16 cellular contexts compared by ENCODE assay signal in the genomic region with DNA sequence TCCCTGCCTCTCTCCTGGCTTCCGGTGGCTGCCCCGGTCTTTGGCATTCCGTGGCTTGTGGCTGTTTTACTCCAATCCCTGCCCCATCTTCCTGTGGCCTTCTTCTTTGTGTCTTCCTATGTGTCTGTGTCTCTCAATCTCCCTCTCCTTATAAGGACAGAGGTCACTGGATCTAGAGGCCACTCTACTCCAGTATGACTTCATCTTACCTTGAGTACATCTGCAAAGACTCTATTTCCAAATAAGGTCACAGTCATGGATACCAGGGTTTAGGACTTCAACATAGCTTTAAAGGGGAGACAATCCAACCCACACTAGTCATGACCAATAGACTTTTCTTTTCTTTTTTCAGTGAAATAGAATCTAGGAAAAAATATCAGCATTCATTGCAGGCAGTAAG.
DNase-seq lines count a peak whose midpoint lies in the region; TF ChIP-seq lines count a peak whose summit lies in the region.
"Had no signal": no experiment of that assay in that cellular context is flagged by ENCODE, and none has a peak within 500 bp of the region (broad histone marks: within the 10 kb centered on the region; RNA-seq: fewer than 3 reads in every experiment).

No MANE protein-coding gene starts in this region.

- intact Hi-C loops in mammary epithelial cell (cut with micrococcal nuclease): no loop called here

- H3K18ac ChIP-seq in mesenchymal stem cell (ENCODE audit: low read depth in 1 of 2, low read length in 2 of 2): no peak overlapping the region

- H3K23ac ChIP-seq in mesenchymal stem cell (ENCODE audit: low read length in 2 of 2): no peak overlapping the region

- H3K27ac ChIP-seq in AG04450 (ENCODE audit: low read depth, low read length) (no peak overlapping the region), mesenchymal stem cell (ENCODE audit: low read length, poor library complexity, severe bottlenecking) (no peak overlapping the region), mammary epithelial cell (ENCODE audit: insufficient read depth, low read depth, low read length) (no peak overlapping the region)
- H3K27ac ChIP-seq: PC-9, SK-N-MC had no signal

- H3K79me2 ChIP-seq in mammary epithelial cell (ENCODE audit: insufficient read depth, low read length): no peaks in the 10 kb centered on the region

- POLR2A ChIA-PET in AG04450 (lab: Yijun Ruan, JAX): no interaction called here

- no peak overlapping the region for H2BK12ac ChIP-seq in mesenchymal stem cell (ENCODE audit: low read length in 2 of 2)

- no peak overlapping the region for H2BK120ac ChIP-seq in mesenchymal stem cell (ENCODE audit: low read depth, low read length)

- dilution Hi-C loops in mammary epithelial cell (cut with HindIII; ENCODE audit: low sequenced_read_pairs): no loop called here

- H3K4ac ChIP-seq in mesenchymal stem cell (ENCODE audit: low read depth in 1 of 2, low read length in 2 of 2): no peak overlapping the region

- in situ Hi-C loops in mammary epithelial cell (cut with MboI; ENCODE audit: low sequenced_read_pairs in 2 of 2): no loop called here

- no peak overlapping the region for H2AK5ac ChIP-seq in mesenchymal stem cell (ENCODE audit: low read length, severe bottlenecking)

- H2AFZ ChIP-seq in mesenchymal stem cell (ENCODE audit: low read depth, low read length) (no peak overlapping the region), mammary epithelial cell (ENCODE audit: low read depth, low read length) (no peak overlapping the region)
- H2AFZ ChIP-seq: PC-9 had no signal

- H4K20me1 ChIP-seq in mammary epithelial cell (ENCODE audit: insufficient read depth, low read length): no peaks in the 10 kb centered on the region

- H3K79me1 ChIP-seq in mesenchymal stem cell (replicated peaks; ENCODE audit: low read length, poor library complexity, severe bottlenecking): peaks cover 3% of the 10 kb centered on the region

- no TSS peak for BruUV-seq in mammary epithelial cell (replicated peaks; lab: Mats Ljungman, UMichigan)

- TF ChIP-seq CTCF in AG04450 (IDR thresholded peaks at IDR 0.05; ENCODE audit: low read depth, low read length) (no peak), choroid plexus epithelial cell (conservative IDR thresholded peaks at IDR 0.05; ENCODE audit: low read depth, low read length) (no peak), mammary epithelial cell (conservative IDR thresholded peaks at IDR 0.05 in 1 of 2, IDR thresholded peaks at IDR 0.05 in 1 of 2; ENCODE audit: extremely low read depth in 1 of 2, insufficient read depth in 1 of 2, low read depth in 1 of 2, low read length in 2 of 2) (no peak)

- H4K8ac ChIP-seq in mesenchymal stem cell (ENCODE audit: low read length): no peak overlapping the region

- WGBS in mesenchymal stem cell: 91% methylated on average over 3 of the region's 3 CpGs
- whole genome bisulfite sequencing in mammary epithelial cell (ENCODE audit: low coverage, missing lambda C conversion rate): 100% methylated on average over 3 of the region's 3 CpGs

- no peaks in the 10 kb centered on the region; the same call in 1 of the 2 replicates for H3K9me3 ChIP-seq in AG04450 (ENCODE audit: control insufficient read depth, insufficient read depth, low read length)
- H3K9me3 ChIP-seq in mesenchymal stem cell (ENCODE audit: control insufficient read depth, low read length): no peaks in the 10 kb centered on the region
- no peaks in the 10 kb centered on the region for H3K9me3 ChIP-seq in mammary epithelial cell (replicated peaks; ENCODE audit: insufficient read depth, low read length)

- no peak overlapping the region for H3K4me2 ChIP-seq in mesenchymal stem cell (ENCODE audit: low read length, poor library complexity, severe bottlenecking)
- H3K4me2 ChIP-seq in mammary epithelial cell (ENCODE audit: insufficient read depth, low read depth, low read length): no peak overlapping the region
- H3K4me2 ChIP-seq: PC-9 had no signal

- CTCF ChIA-PET in AG04450 (lab: Charles Lee) (no interaction called here), mammary epithelial cell (lab: Charles Lee; ENCODE audit: low non-redundant PET) (interaction anchor here (0.6 kb wide), 1 partner anchor 221 kb away, joined by 3 read pairs; no protein-coding TSS in a partner anchor)

- DNase-seq in AG04450 (ENCODE audit: low read depth, low spot score): peak; percentile 1
- DNase-seq in HT1080 (ENCODE audit: low read depth): peak; percentile 3
- peak; percentile 43 for DNase-seq in choroid plexus epithelial cell (ENCODE audit: low read depth)
- DNase-seq in mesenchymal stem cell: peak; percentile 24
- DNase-seq in mammary epithelial cell: no peak
- DNase-seq in DMS 273 treated with DMSO at 0.1 percent for 48 hours (lab: John Stamatoyannopoulos, UW): no peak
- DNase-seq in cerebellar cortex (ENCODE audit: low spot score): no peak
- no peak for DNase-seq in KG1 (lab: John Stamatoyannopoulos, UW)
- DNase-seq: Calu3; CD4-positive, alpha-beta T cell; DND-41; GOT3; NCI-H1048; NCI-H345; PC-9 had no signal

- no peak overlapping the region for H4K91ac ChIP-seq in mesenchymal stem cell (ENCODE audit: low read length)

- H3K9ac ChIP-seq in mesenchymal stem cell (ENCODE audit: low read length): no peak overlapping the region
- H3K9ac ChIP-seq in mammary epithelial cell (ENCODE audit: insufficient read depth, low read length): no peak overlapping the region

- H2BK5ac ChIP-seq in mesenchymal stem cell (ENCODE audit: low read depth, low read length, poor library complexity, severe bottlenecking): no peak overlapping the region

- H3K4me3 ChIP-seq in AG04450 (ENCODE audit: low read depth, low read length) (no peak overlapping the region), choroid plexus epithelial cell (ENCODE audit: low read depth, low read length) (no peak overlapping the region), mesenchymal stem cell (ENCODE audit: insufficient read depth in 1 of 2, low read depth in 1 of 2, low read length in 2 of 2) (no peak overlapping the region), mammary epithelial cell (replicated peaks in 1 of 3; ENCODE audit: insufficient read depth in 1 of 3, low read depth in 2 of 3, low read length in 3 of 3) (no peak overlapping the region)
- H3K4me3 ChIP-seq: PC-9, SK-N-MC had no signal

- peak overlapping the region in 1 of 2 experiments; percentile 18 for H3K14ac ChIP-seq in mesenchymal stem cell (ENCODE audit: low read length in 2 of 2)

- H3K36me3 ChIP-seq in mesenchymal stem cell (ENCODE audit: control insufficient read depth in 1 of 2, insufficient read depth in 2 of 2, low read depth in 1 of 2, low read length in 2 of 2): peaks cover 33 to 35% of the 10 kb centered on the region in 2 experiments
- H3K36me3 ChIP-seq in mammary epithelial cell (ENCODE audit: insufficient read depth, low read length): no peaks in the 10 kb centered on the region

- H3K27me3 ChIP-seq in AG04450 (ENCODE audit: control insufficient read depth, insufficient read depth, low read length): no peaks in the 10 kb centered on the region
- H3K27me3 ChIP-seq in mesenchymal stem cell (ENCODE audit: control insufficient read depth in 1 of 2, insufficient read depth in 1 of 2, low read length in 2 of 2): no peaks in the 10 kb centered on the region
- no peaks in the 10 kb centered on the region for H3K27me3 ChIP-seq in mammary epithelial cell (ENCODE audit: insufficient read depth, low read length)

- H2BK15ac ChIP-seq in mesenchymal stem cell (ENCODE audit: low read depth, poor library complexity, severe bottlenecking): no peak overlapping the region

- H3K4me1 ChIP-seq in mesenchymal stem cell (ENCODE audit: control insufficient read depth, insufficient read depth, low read depth, low read length): peaks cover 11% of the 10 kb centered on the region
- no peaks in the 10 kb centered on the region for H3K4me1 ChIP-seq in mammary epithelial cell (ENCODE audit: insufficient read depth, low read length)

Comparison
In these comparisons a context has a peak if more than half of its experiments do, and no peak if none do; other contexts are left out.
1. DNase-seq: peak in AG04450 (single experiment), HT1080 (single experiment), choroid plexus epithelial cell (single experiment) and mesenchymal stem cell (single experiment); none in mammary epithelial cell (single experiment), DMS 273 treated with DMSO at 0.1 percent for 48 hours (single experiment), cerebellar cortex (single experiment) and KG1 (single experiment).